14 cellular contexts compared by ENCODE assay signal in the genomic region with DNA sequence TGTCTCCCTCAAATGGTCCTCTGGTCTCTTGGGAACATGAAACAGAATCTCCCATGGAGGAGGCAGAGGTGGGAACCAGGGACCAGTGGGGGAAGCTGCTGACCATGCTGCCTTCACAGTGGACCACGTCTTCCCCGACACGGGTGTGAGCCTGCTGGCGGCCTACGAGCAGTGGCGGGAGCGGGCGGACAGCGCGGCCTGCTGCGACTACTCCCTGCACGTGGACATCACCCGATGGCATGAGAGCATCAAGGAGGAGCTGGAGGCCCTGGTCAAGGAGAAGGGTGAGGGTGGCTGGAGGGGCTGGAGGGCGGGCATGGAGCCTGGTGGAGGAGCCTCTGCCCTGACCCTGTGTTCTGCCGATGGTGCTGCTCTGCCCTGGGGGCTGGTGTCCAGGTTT. TPM values are rescaled to one million over a fixed set of nuclear protein-coding genes. Genes with fewer than 3 reads are reported as not detected.
DNase-seq lines count a peak whose midpoint lies in the region; ATAC-seq and TF ChIP-seq lines count a peak whose summit lies in the region.
"Had no signal": no experiment of that assay in that cellular context is flagged by ENCODE, and none has a peak within 500 bp of the region (broad histone marks: within the 10 kb centered on the region; RNA-seq: fewer than 3 reads in every experiment).

No MANE protein-coding gene starts in this region.

- H3K36me3 ChIP-seq in left ventricle myocardium inferior (peaks cover 4% of the 10 kb centered on the region), DND-41 (ENCODE audit: insufficient read depth, low read length) (no peaks in the 10 kb centered on the region)

- H3K27me3 Mint-ChIP-seq in glutamatergic neuron (ENCODE audit: unreplicated experiment) = peaks cover 11% of the 10 kb centered on the region
- no peaks in the 10 kb centered on the region for H3K27me3 Mint-ChIP-seq in activated CD4-positive, alpha-beta memory T cell treated with anti-CD3 and anti-CD28 coated beads for 36 hours

- H3K27me3 ChIP-seq in left ventricle myocardium inferior (ENCODE audit: low read depth) = no peaks in the 10 kb centered on the region
- H3K27me3 ChIP-seq in DND-41 (ENCODE audit: insufficient read depth, low read length, poor library complexity) = no peaks in the 10 kb centered on the region
- H3K27me3 ChIP-seq: BLaER1 had no signal

- no peaks in the 10 kb centered on the region for H3K9me3 ChIP-seq in left ventricle myocardium inferior (replicated peaks)
- H3K9me3 ChIP-seq in DND-41 (ENCODE audit: insufficient read depth, low read length, severe bottlenecking) = no peaks in the 10 kb centered on the region
- H3K9me3 ChIP-seq: BLaER1, Caco-2 had no signal

- no peak overlapping the region for H3K9ac ChIP-seq in DND-41 (ENCODE audit: low read depth, low read length)
- H3K9ac ChIP-seq: BLaER1 had no signal

- ATAC-seq in Right ventricle myocardium superior (ENCODE audit: poor library complexity) (no peak), DND-41 (ENCODE audit: insufficient read depth, low read depth) (0 out of 3 replicates have a peak, but pooled peaks have one; percentile 12), GM21367 (IDR thresholded peaks at IDR 0.05; ENCODE audit: unreplicated experiment) (no peak)

- H3K27ac Mint-ChIP-seq in glutamatergic neuron (ENCODE audit: unreplicated experiment) = no peak overlapping the region
- H3K27ac Mint-ChIP-seq in activated CD4-positive, alpha-beta memory T cell treated with anti-CD3 and anti-CD28 coated beads for 36 hours = no peak overlapping the region
- H3K27ac Mint-ChIP-seq: CD8-positive, alpha-beta memory T cell; GM23338 had no signal

- CTCF ChIA-PET in activated CD4-positive, alpha-beta memory T cell treated with anti-CD3 and anti-CD28 coated beads for 36 hours (lab: Charles Lee) = no interaction called here

- peaks cover 13% of the 10 kb centered on the region for H4K20me1 ChIP-seq in DND-41 (ENCODE audit: insufficient read depth, low read length)

- DNase-seq in Right ventricle myocardium superior (peak; percentile 13), left ventricle myocardium inferior (no peak), DND-41 (no peak), glutamatergic neuron (peak; percentile 8), posterior vena cava (ENCODE audit: low spot score) (peak; percentile 77)
- DNase-seq in activated CD4-positive, alpha-beta memory T cell treated with anti-CD3 and anti-CD28 coated beads for 36 hours = no peak
- DNase-seq: 8988T, AML-193, GF-D8 had no signal

- no peaks in the 10 kb centered on the region for H3K79me2 ChIP-seq in DND-41 (ENCODE audit: insufficient read depth, low read length)

- H3K4me2 ChIP-seq in DND-41 (ENCODE audit: insufficient read depth, low read length) = no peak overlapping the region
- H3K4me2 ChIP-seq: GM23338 had no signal

- H3K4me1 ChIP-seq in left ventricle myocardium inferior = peaks cover 24% of the 10 kb centered on the region
- H3K4me1 ChIP-seq in DND-41 (ENCODE audit: insufficient read depth, low read length) = no peaks in the 10 kb centered on the region
- H3K4me1 ChIP-seq: Caco-2 had no signal

- H2AFZ ChIP-seq in DND-41 (ENCODE audit: low read depth, low read length) = no peak overlapping the region
- H2AFZ ChIP-seq: GM23338 had no signal

- no peaks in the 10 kb centered on the region for H3K4me1 Mint-ChIP-seq in glutamatergic neuron (ENCODE audit: low read depth, unreplicated experiment)
- no peaks in the 10 kb centered on the region for H3K4me1 Mint-ChIP-seq in activated CD4-positive, alpha-beta memory T cell treated with anti-CD3 and anti-CD28 coated beads for 36 hours (ENCODE audit: low read depth)
- H3K4me1 Mint-ChIP-seq: CD8-positive, alpha-beta memory T cell; GM23338 had no signal

- intact Hi-C loops in Right ventricle myocardium superior (cut with DNase I) (no loop called here), left ventricle myocardium inferior (cut with micrococcal nuclease) (no loop called here), posterior vena cava (cut with DNase I) (no loop called here)
- intact Hi-C loops in activated CD4-positive, alpha-beta memory T cell treated with anti-CD3 and anti-CD28 coated beads for 36 hours (cut with micrococcal nuclease) = no loop called here

- H3K27ac ChIP-seq in left ventricle myocardium inferior (replicated peaks) (no peak overlapping the region), DND-41 (ENCODE audit: low read length) (no peak overlapping the region)

- H3K36me3 Mint-ChIP-seq in glutamatergic neuron (ENCODE audit: unreplicated experiment) = peaks cover 11% of the 10 kb centered on the region
- no peaks in the 10 kb centered on the region for H3K36me3 Mint-ChIP-seq in activated CD4-positive, alpha-beta memory T cell treated with anti-CD3 and anti-CD28 coated beads for 36 hours

- POLR2A ChIA-PET in activated CD4-positive, alpha-beta memory T cell treated with anti-CD3 and anti-CD28 coated beads for 36 hours (lab: Charles Lee) = no interaction called here

- no peak for TF ChIP-seq CTCF in left ventricle myocardium inferior (IDR thresholded peaks at IDR 0.05; ENCODE audit: borderline replicate concordance)
- no peak for TF ChIP-seq CTCF in DND-41 (IDR thresholded peaks at IDR 0.05; ENCODE audit: borderline replicate concordance, extremely low read depth, low read length, poor library complexity, severe bottlenecking)
- no peak for TF ChIP-seq CTCF in glutamatergic neuron (IDR thresholded peaks at IDR 0.05; ENCODE audit: partially characterized antibody, unreplicated experiment)

- H3K4me3 ChIP-seq in left ventricle myocardium inferior = no peak overlapping the region
- no peak overlapping the region for H3K4me3 ChIP-seq in DND-41 (ENCODE audit: low read depth in 1 of 2, low read length in 2 of 2)
- H3K4me3 ChIP-seq: BLaER1, GM23338 had no signal

- peaks cover 5% of the 10 kb centered on the region for H3K9me3 Mint-ChIP-seq in glutamatergic neuron (ENCODE audit: unreplicated experiment)
- no peaks in the 10 kb centered on the region for H3K9me3 Mint-ChIP-seq in activated CD4-positive, alpha-beta memory T cell treated with anti-CD3 and anti-CD28 coated beads for 36 hours
- H3K9me3 Mint-ChIP-seq: CD8-positive, alpha-beta memory T cell; GM23338 had no signal

- no peak overlapping the region for H3K4me3 Mint-ChIP-seq in glutamatergic neuron (ENCODE audit: unreplicated experiment)
- no peak overlapping the region for H3K4me3 Mint-ChIP-seq in activated CD4-positive, alpha-beta memory T cell treated with anti-CD3 and anti-CD28 coated beads for 36 hours
- H3K4me3 Mint-ChIP-seq: CD8-positive, alpha-beta memory T cell; GM23338 had no signal

RNA-seq across cellular contexts. Expression of gene DPYSL4, which starts 8.0 kb away (rescaled TPM):
- 31.7 TPM for total RNA-seq in Right ventricle myocardium superior
- total RNA-seq in left ventricle myocardium inferior = 42.8 TPM
- 402 TPM for total RNA-seq in glutamatergic neuron (ENCODE audit: unreplicated experiment)
- 1 to 10 TPM; 1.4 to 2.1 TPM for total RNA-seq in posterior vena cava
- total RNA-seq in activated CD4-positive, alpha-beta memory T cell treated with anti-CD3 and anti-CD28 coated beads for 36 hours = 1 to 10 TPM; 7.0 to 7.2 TPM
- total RNA-seq: Caco-2 had no signal

Comparison
In these comparisons a context has a peak if more than half of its experiments do, and no peak if none do; other contexts are left out.
1. DNase-seq: peak in Right ventricle myocardium superior (single experiment), glutamatergic neuron (single experiment) and posterior vena cava (single experiment); none in left ventricle myocardium inferior (single experiment), DND-41 (single experiment) and activated CD4-positive, alpha-beta memory T cell treated with anti-CD3 and anti-CD28 coated beads for 36 hours (single experiment).